In genomic region chr1:227761621-227762230, GRCh38 we compare ENCODE assay signal across 12 cellular contexts. TPM values are rescaled to one million over a fixed set of nuclear protein-coding genes. Genes with fewer than 3 reads are reported as not detected.
A peak's percentile ranks its signal among the peaks of the same experiment; 100 is the strongest.
DNase-seq lines count a peak whose midpoint lies in the region; ATAC-seq and TF ChIP-seq lines count a peak whose summit lies in the region.
"Had no signal": no experiment of that assay in that cellular context is flagged by ENCODE, and none has a peak within 500 bp of the region (broad histone marks: within the 10 kb centered on the region; RNA-seq: fewer than 3 reads in every experiment).

No MANE protein-coding gene starts in this region.

- H2BK15ac ChIP-seq in H9 (ENCODE audit: low read depth, low read length): no peak overlapping the region

- H2BK5ac ChIP-seq in H9 (ENCODE audit: insufficient read length, low read length): no peak overlapping the region

- TF ChIP-seq POLR2A in stomach (IDR thresholded peaks at IDR 0.05): no peak

- no peak overlapping the region for H3K4me3 ChIP-seq in CD4-positive, CD25-positive, alpha-beta regulatory T cell (ENCODE audit: low read depth, low read length)
- H3K4me3 ChIP-seq in HUES6 (ENCODE audit: low read depth, low read length): no peak overlapping the region
- no peak overlapping the region for H3K4me3 ChIP-seq in rectal smooth muscle tissue (ENCODE audit: low read length)
- no peak overlapping the region for H3K4me3 ChIP-seq in stomach
- H3K4me3 ChIP-seq: colonic mucosa had no signal

- no peak overlapping the region for H3K18ac ChIP-seq in H9 (ENCODE audit: insufficient read length, low read depth, low read length)

- H3K9me3 Mint-ChIP-seq in CD4-positive, CD25-positive, alpha-beta regulatory T cell: no peaks in the 10 kb centered on the region
- H3K9me3 Mint-ChIP-seq in H9: no peaks in the 10 kb centered on the region
- H3K9me3 Mint-ChIP-seq: IgD-negative memory B cell had no signal

- peaks cover 23% of the 10 kb centered on the region for H3K36me3 Mint-ChIP-seq in CD4-positive, CD25-positive, alpha-beta regulatory T cell
- H3K36me3 Mint-ChIP-seq in H9 (ENCODE audit: insufficient read depth in 1 of 3, low read depth in 3 of 3): peaks cover 13 to 65% (median 39%) of the 10 kb centered on the region in 3 experiments

- TF ChIP-seq EP300 in stomach (IDR thresholded peaks at IDR 0.05): no peak

- peaks cover 2% of the 10 kb centered on the region for H3K23me2 ChIP-seq in H9 (ENCODE audit: insufficient read length, low read depth, low read length, poor library complexity, severe bottlenecking)

- no peak overlapping the region for H2AK5ac ChIP-seq in H9 (ENCODE audit: insufficient read length, low read length)

- intact Hi-C loops in stomach (cut with DNase I; ENCODE audit: low total_unique reads): loop anchor here (5.0 kb wide), 1 partner anchor 186 kb away; the partner anchor contains the start of gene WNT9A

- no peak for DNase-seq in CD4-positive, CD25-positive, alpha-beta regulatory T cell
- DNase-seq in H9 (no peak), stomach (no peak), D341Med (ENCODE audit: low spot score) (no peak)

- no peak overlapping the region for H2BK120ac ChIP-seq in H9 (ENCODE audit: low read depth, low read length, poor library complexity, severe bottlenecking)

- H3K27me3 ChIP-seq in CD4-positive, CD25-positive, alpha-beta regulatory T cell (ENCODE audit: control insufficient read depth, insufficient read depth, low read length): no peaks in the 10 kb centered on the region
- H3K27me3 ChIP-seq in HUES6 (ENCODE audit: control insufficient read depth, insufficient read depth, low read length) (no peaks in the 10 kb centered on the region), rectal smooth muscle tissue (ENCODE audit: control insufficient read depth, insufficient read depth, low read length) (no peaks in the 10 kb centered on the region), H9 (ENCODE audit: insufficient read depth, low read length) (no peaks in the 10 kb centered on the region), stomach (no peaks in the 10 kb centered on the region)
- H3K27me3 ChIP-seq: colonic mucosa had no signal

- peak overlapping the region in 2 of 4 donors; percentile 52 to 80 for H3K4me3 Mint-ChIP-seq in CD4-positive, CD25-positive, alpha-beta regulatory T cell
- H3K4me3 Mint-ChIP-seq in H9: peak overlapping the region in 1 of 2 experiments; percentile 14; a peak in 1 of 5 replicates

- H3K9ac ChIP-seq in HUES6 (ENCODE audit: low read length) (peak overlapping the region; percentile 6), rectal smooth muscle tissue (ENCODE audit: low read length) (no peak overlapping the region), H9 (ENCODE audit: extremely low read depth, insufficient read length, low read length) (no peak overlapping the region)

- peaks cover 69% of the 10 kb centered on the region for H3K4me1 ChIP-seq in CD4-positive, CD25-positive, alpha-beta regulatory T cell (ENCODE audit: control insufficient read depth, insufficient read depth, low read length, poor library complexity, severe bottlenecking)
- H3K4me1 ChIP-seq in HUES6 (ENCODE audit: control insufficient read depth, insufficient read depth, low read length) (peaks cover 16% of the 10 kb centered on the region), rectal smooth muscle tissue (ENCODE audit: control insufficient read depth, insufficient read depth, low read length) (peaks cover 31% of the 10 kb centered on the region), H9 (ENCODE audit: insufficient read depth, low read length) (no peaks in the 10 kb centered on the region), stomach (peaks cover 15 to 72% (median 43%) of the 10 kb centered on the region in 4 donors)

- H3K79me1 ChIP-seq in H9 (ENCODE audit: insufficient read depth, low read depth, low read length, poor library complexity, severe bottlenecking): peaks cover 3% of the 10 kb centered on the region

- peak overlapping the region in 2 of 3 donors; percentile 88 for H3K27ac Mint-ChIP-seq in CD4-positive, CD25-positive, alpha-beta regulatory T cell
- peak overlapping the region in 1 of 3 experiments; percentile 61; a peak in 1 of 7 replicates for H3K27ac Mint-ChIP-seq in H9

- H3K56ac ChIP-seq in H9 (ENCODE audit: insufficient read length, low read depth, low read length): no peak overlapping the region

- H2BK12ac ChIP-seq in H9 (ENCODE audit: insufficient read length, low read depth, low read length): no peak overlapping the region

- no peak overlapping the region for H3T11ph ChIP-seq in H9 (ENCODE audit: low read length)

- no peak overlapping the region for H4K8ac ChIP-seq in H9 (replicated peaks; ENCODE audit: insufficient read length, low read depth, low read length)

- H4K91ac ChIP-seq in H9 (ENCODE audit: insufficient read length, low read depth, low read length): no peak overlapping the region

- peak overlapping the region; percentile 60 for H3K27ac ChIP-seq in CD4-positive, CD25-positive, alpha-beta regulatory T cell (ENCODE audit: insufficient read depth, low read length, poor library complexity, severe bottlenecking)
- H3K27ac ChIP-seq in HUES6 (ENCODE audit: low read depth, low read length) (no peak overlapping the region), cingulate gyrus (ENCODE audit: low read depth, low read length) (peak overlapping the region; percentile 23), rectal smooth muscle tissue (ENCODE audit: low read depth, low read length) (peak overlapping the region; percentile 38), H9 (ENCODE audit: insufficient read length, low read depth, low read length) (no peak overlapping the region), stomach (peak overlapping the region in 2 of 5 donors; percentile 50 to 80)
- H3K27ac ChIP-seq: colonic mucosa had no signal

- peaks cover 17% of the 10 kb centered on the region for H3K36me3 ChIP-seq in CD4-positive, CD25-positive, alpha-beta regulatory T cell (ENCODE audit: control insufficient read depth, insufficient read depth, low read length)
- peaks cover 68% of the 10 kb centered on the region for H3K36me3 ChIP-seq in HUES6 (ENCODE audit: control insufficient read depth, insufficient read depth, low read length)
- H3K36me3 ChIP-seq in rectal smooth muscle tissue (ENCODE audit: control insufficient read depth, insufficient read depth, low read length): peaks cover 8% of the 10 kb centered on the region
- peaks cover 12 to 62% (median 55%) of the 10 kb centered on the region in 4 donors for H3K36me3 ChIP-seq in stomach
- H3K36me3 ChIP-seq: colonic mucosa had no signal

- TF ChIP-seq CTCF in H9 (conservative IDR thresholded peaks at IDR 0.05): no peak
- no peak for TF ChIP-seq CTCF in stomach (IDR thresholded peaks at IDR 0.05)

- no peak for ATAC-seq in CD4-positive, CD25-positive, alpha-beta regulatory T cell (ENCODE audit: low read depth in 2 of 2)

- H2BK20ac ChIP-seq in H9 (ENCODE audit: low read depth, low read length, poor library complexity, severe bottlenecking): no peak overlapping the region

- H3K4ac ChIP-seq in H9 (ENCODE audit: low read depth, low read length): no peak overlapping the region

- no peak overlapping the region for H2AFZ ChIP-seq in H9 (ENCODE audit: low read length)

- H4K5ac ChIP-seq in H9 (ENCODE audit: insufficient read length, low read depth, low read length): no peak overlapping the region

- WGBS in H9 (ENCODE audit: extremely low coverage, insufficient read length, low lambda C conversion rate): no CpG with 5 or more reads among the region's 17 CpGs
- WGBS in stomach, 5 donors: 77 to 87% (median 85%) methylated on average over 12 to 17 of the region's 17 CpGs

- H3K14ac ChIP-seq in H9 (ENCODE audit: insufficient read depth, low read length): no peak overlapping the region

- H3K9me3 ChIP-seq in CD4-positive, CD25-positive, alpha-beta regulatory T cell (ENCODE audit: control insufficient read depth in 2 of 2, low read length in 2 of 2): no peaks in the 10 kb centered on the region
- H3K9me3 ChIP-seq in HUES6 (ENCODE audit: control insufficient read depth, insufficient read depth, low read depth, low read length) (no peaks in the 10 kb centered on the region), H9 (ENCODE audit: control insufficient read depth, low read depth, low read length) (no peaks in the 10 kb centered on the region), stomach (no peaks in the 10 kb centered on the region)
- H3K9me3 ChIP-seq: colonic mucosa had no signal

- H3K27me3 Mint-ChIP-seq in CD4-positive, CD25-positive, alpha-beta regulatory T cell: no peaks in the 10 kb centered on the region
- no peaks in the 10 kb centered on the region for H3K27me3 Mint-ChIP-seq in H9 (ENCODE audit: low read depth)
- H3K27me3 Mint-ChIP-seq: IgD-negative memory B cell had no signal

- H4K20me1 ChIP-seq in H9 (ENCODE audit: control insufficient read depth, insufficient read depth, insufficient read length): no peaks in the 10 kb centered on the region

- H3K79me2 ChIP-seq in H9 (ENCODE audit: insufficient read depth, low read length): no peaks in the 10 kb centered on the region

- peaks cover 20 to 85% (median 53%) of the 10 kb centered on the region in 4 donors for H3K4me1 Mint-ChIP-seq in CD4-positive, CD25-positive, alpha-beta regulatory T cell
- H3K4me1 Mint-ChIP-seq in H9: peaks cover 4 to 19% of the 10 kb centered on the region in 2 experiments; a peak in 2 of 4 replicates

- no peak overlapping the region for H3K23ac ChIP-seq in H9 (ENCODE audit: insufficient read length, low read depth, low read length)

- no peak overlapping the region for H3K4me2 ChIP-seq in H9 (ENCODE audit: insufficient read depth, insufficient read length, low read length)

RNA-seq across cellular contexts. Expression of gene SNAP47, which starts 26.5 kb away (rescaled TPM):
- total RNA-seq in CD4-positive, CD25-positive, alpha-beta regulatory T cell: 26.3 TPM
- 10 to 100 TPM; 47.0 to 60.1 (median 52.0) TPM for polyA plus RNA-seq in CD4-positive, CD25-positive, alpha-beta regulatory T cell
- total RNA-seq in H9 (2021) (44.1 TPM in 2 replicates), stomach (100 to 1,000 TPM in 1 of 5 donors, 10 to 100 TPM in 4; 24.8 to 117 (median 73.0) TPM)
- 10 to 100 TPM; 13.7 to 20.8 (median 16.9) TPM for polyA plus RNA-seq in stomach

RNA-seq across cellular contexts. Expression of gene JMJD4, which starts 26.6 kb away (rescaled TPM):
- 9.7 TPM for total RNA-seq in CD4-positive, CD25-positive, alpha-beta regulatory T cell
- polyA plus RNA-seq in CD4-positive, CD25-positive, alpha-beta regulatory T cell: 10 to 100 TPM; 22.3 to 28.9 (median 26.8) TPM
- total RNA-seq in H9 (2021): 24.4 and 26.0 TPM in 2 replicates
- 10 to 100 TPM in 3 of 5 donors, 1 to 10 TPM in 2; 2.3 to 26.8 (median 17.5) TPM for total RNA-seq in stomach
- 10 to 100 TPM in 2 of 3 donors, 1 to 10 TPM in 1; 8.2 to 11.9 (median 10.7) TPM for polyA plus RNA-seq in stomach

RNA-seq across cellular contexts. Expression of gene PRSS38, which starts 53.7 kb away (rescaled TPM):
- not detected for total RNA-seq in CD4-positive, CD25-positive, alpha-beta regulatory T cell
- polyA plus RNA-seq in CD4-positive, CD25-positive, alpha-beta regulatory T cell: not detected
- not detected in 2 replicates for total RNA-seq in H9 (2021)
- total RNA-seq in stomach: not detected
- polyA plus RNA-seq in stomach: not detected
- total RNA-seq: colonic mucosa, mammary epithelial cell, NCI-H460, RPMI7951 had no signal
- polyA plus RNA-seq: IgD-negative memory B cell, mammary epithelial cell had no signal

Comparison
In these comparisons a context has a peak if more than half of its experiments do, and no peak if none do; other contexts are left out.
1. H3K27ac ChIP-seq: peak in CD4-positive, CD25-positive, alpha-beta regulatory T cell (single experiment), cingulate gyrus (single experiment) and rectal smooth muscle tissue (single experiment); none in HUES6 (single experiment) and H9 (single experiment).